Comparison of ENCODE assay signal across 9 cellular contexts in the genomic region with DNA sequence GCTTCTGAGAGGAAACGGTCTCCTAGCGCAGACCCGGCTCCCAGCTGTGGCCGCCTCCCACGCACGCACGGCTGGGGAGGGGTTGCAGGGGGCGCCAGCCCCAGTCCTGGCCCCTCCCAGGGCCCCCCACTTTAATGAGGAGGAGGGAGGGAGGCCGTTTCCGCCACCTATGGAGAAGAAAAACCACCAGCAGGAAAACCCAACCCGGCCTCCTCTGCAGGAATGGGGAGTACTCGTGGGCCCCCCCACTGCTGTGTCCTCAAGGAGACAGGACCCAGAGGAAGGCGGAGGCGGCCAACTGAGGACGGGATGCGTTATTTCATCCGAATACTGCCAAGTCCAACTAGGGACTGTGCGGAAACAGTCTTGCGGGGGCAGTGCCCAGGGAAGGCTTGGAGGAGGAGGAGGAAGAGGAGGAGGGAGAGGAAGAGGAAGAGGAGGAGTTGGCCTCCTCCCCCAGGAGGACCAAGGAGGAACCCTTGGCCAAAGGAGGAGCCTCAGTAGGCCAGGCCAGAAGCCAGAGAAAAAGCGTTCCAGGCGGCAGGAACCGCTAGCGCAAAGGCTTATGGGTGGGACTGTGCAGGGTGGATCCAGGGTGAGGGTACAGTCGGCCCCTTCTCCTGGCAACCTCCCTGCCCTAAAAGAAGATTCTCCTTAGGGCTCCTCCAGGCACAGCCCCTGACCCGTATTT. TPM values are rescaled to one million over a fixed set of nuclear protein-coding genes. Genes with fewer than 3 reads are reported as not detected.
DNase-seq lines count a peak whose midpoint lies in the region; ATAC-seq, FAIRE-seq and TF ChIP-seq lines count a peak whose summit lies in the region.
"Had no signal": no experiment of that assay in that cellular context is flagged by ENCODE, and none has a peak within 500 bp of the region (broad histone marks: within the 10 kb centered on the region; RNA-seq: fewer than 3 reads in every experiment).

No MANE protein-coding gene starts in this region.

- no peak for TF ChIP-seq POLR2A in GM12891 (IDR thresholded peaks at IDR 0.05; ENCODE audit: low read depth, low read length)
- TF ChIP-seq POLR2A in Peyer's patch (IDR thresholded peaks at IDR 0.05) = no peak

- DNase-seq in GM12891 (ENCODE audit: insufficient read length, low spot score) (no peak), Peyer's patch (peak in 2 of 3 donors; percentile 55 to 70), HAP-1 (ENCODE audit: low spot score in 2 of 2) (no peak)
- no peak for DNase-seq in effector memory CD4-positive, alpha-beta T cell
- DNase-seq in naive thymus-derived CD8-positive, alpha-beta T cell = no peak

- H3K9me3 ChIP-seq in Peyer's patch (no peaks in the 10 kb centered on the region), HAP-1 (no peaks in the 10 kb centered on the region)
- no peaks in the 10 kb centered on the region for H3K9me3 ChIP-seq in effector memory CD4-positive, alpha-beta T cell (ENCODE audit: control insufficient read depth, low read length)

- H3K4me1 ChIP-seq in Peyer's patch (peaks cover 11 to 55% (median 43%) of the 10 kb centered on the region in 4 donors), HAP-1 (peaks cover 23% of the 10 kb centered on the region)
- H3K4me1 ChIP-seq in effector memory CD4-positive, alpha-beta T cell (ENCODE audit: control insufficient read depth, insufficient read depth, low read length, poor library complexity, severe bottlenecking) = peaks cover 53% of the 10 kb centered on the region

- H3K36me3 ChIP-seq in Peyer's patch = no peaks in the 10 kb centered on the region
- no peaks in the 10 kb centered on the region for H3K36me3 ChIP-seq in effector memory CD4-positive, alpha-beta T cell (ENCODE audit: control insufficient read depth, insufficient read depth, low read length)
- no peaks in the 10 kb centered on the region for H3K36me3 ChIP-seq in HAP-1 (replicated peaks)

- peaks cover 2 to 49% (median 13%) of the 10 kb centered on the region in 5 donors for H3K27me3 Mint-ChIP-seq in naive thymus-derived CD8-positive, alpha-beta T cell

- H3K36me3 Mint-ChIP-seq in naive thymus-derived CD8-positive, alpha-beta T cell = no peaks in the 10 kb centered on the region

- H3K27me3 ChIP-seq in Peyer's patch (peaks cover 0 to 13% of the 10 kb centered on the region in 2 donors), HAP-1 (ENCODE audit: low read depth) (no peaks in the 10 kb centered on the region)
- no peaks in the 10 kb centered on the region for H3K27me3 ChIP-seq in effector memory CD4-positive, alpha-beta T cell (replicated peaks; ENCODE audit: control insufficient read depth, insufficient read depth, low read length, poor library complexity, severe bottlenecking)

- peak overlapping the region in 8 of 10 donors; percentile 13 to 85 (median 60) for H3K4me3 Mint-ChIP-seq in naive thymus-derived CD8-positive, alpha-beta T cell

- POLR2A ChIA-PET in naive thymus-derived CD8-positive, alpha-beta T cell (lab: Charles Lee) = interaction anchor here (0.9 to 3.5 kb wide), 5 partner anchors 9 to 135 kb away, joined by 3 to 21 read pairs (median 3); partner anchors contain the start of gene JUND

- peak overlapping the region; percentile 78 to 91 (median 86) for H3K27ac ChIP-seq in Peyer's patch
- peak overlapping the region; percentile 9 for H3K27ac ChIP-seq in effector memory CD4-positive, alpha-beta T cell (ENCODE audit: insufficient read depth, low read length, poor library complexity, severe bottlenecking)

- H3K4me3 ChIP-seq in Peyer's patch = peak overlapping the region in 2 of 4 donors; percentile 22 to 25
- H3K4me3 ChIP-seq in effector memory CD4-positive, alpha-beta T cell (ENCODE audit: insufficient read depth, low read depth, low read length, poor library complexity, severe bottlenecking) = no peak overlapping the region
- no peak overlapping the region for H3K4me3 ChIP-seq in HAP-1

- no peak for ATAC-seq in naive thymus-derived CD8-positive, alpha-beta T cell
- ATAC-seq in HG02852 (IDR thresholded peaks at IDR 0.05; ENCODE audit: unreplicated experiment) (no peak), GM18867 (IDR thresholded peaks at IDR 0.05; ENCODE audit: unreplicated experiment) (no peak), SK-N-SH treated with all-trans-retinoic acid at 6 μM for 48 hours (no peak)

- no peak for TF ChIP-seq CTCF in Peyer's patch (IDR thresholded peaks at IDR 0.05)

- peaks cover 28 to 53% (median 52%) of the 10 kb centered on the region in 4 donors for H3K4me1 Mint-ChIP-seq in naive thymus-derived CD8-positive, alpha-beta T cell

- peak overlapping the region in 5 of 10 donors; percentile 3 to 75 (median 51) for H3K27ac Mint-ChIP-seq in naive thymus-derived CD8-positive, alpha-beta T cell

- peak; percentile 43 for FAIRE-seq in GM12891 (lab: Jason Lieb, UNC)

- H3K9me3 Mint-ChIP-seq in naive thymus-derived CD8-positive, alpha-beta T cell = no peaks in the 10 kb centered on the region

- in situ Hi-C loops in HAP-1 (cut with MboI; ENCODE audit: low sequenced_read_pairs) = no loop called here

TF ChIP-seq in GM12891, 5 proteins besides CTCF, POLR2A, EP300 and RAD21:
- no peak for TF ChIP-seq POU2F2 (IDR thresholded peaks at IDR 0.05; ENCODE audit: low read depth, low read length)
- no peak for TF ChIP-seq PAX5 (IDR thresholded peaks at IDR 0.05; ENCODE audit: insufficient read depth, low read length, severe bottlenecking)
TF ChIP-seq in GM12891: peak in this region for 0.

TF ChIP-seq in SK-N-SH treated with all-trans-retinoic acid at 6 μM for 48 hours, 23 proteins besides CTCF, POLR2A, EP300 and RAD21:
- TF ChIP-seq, protein P1, sequence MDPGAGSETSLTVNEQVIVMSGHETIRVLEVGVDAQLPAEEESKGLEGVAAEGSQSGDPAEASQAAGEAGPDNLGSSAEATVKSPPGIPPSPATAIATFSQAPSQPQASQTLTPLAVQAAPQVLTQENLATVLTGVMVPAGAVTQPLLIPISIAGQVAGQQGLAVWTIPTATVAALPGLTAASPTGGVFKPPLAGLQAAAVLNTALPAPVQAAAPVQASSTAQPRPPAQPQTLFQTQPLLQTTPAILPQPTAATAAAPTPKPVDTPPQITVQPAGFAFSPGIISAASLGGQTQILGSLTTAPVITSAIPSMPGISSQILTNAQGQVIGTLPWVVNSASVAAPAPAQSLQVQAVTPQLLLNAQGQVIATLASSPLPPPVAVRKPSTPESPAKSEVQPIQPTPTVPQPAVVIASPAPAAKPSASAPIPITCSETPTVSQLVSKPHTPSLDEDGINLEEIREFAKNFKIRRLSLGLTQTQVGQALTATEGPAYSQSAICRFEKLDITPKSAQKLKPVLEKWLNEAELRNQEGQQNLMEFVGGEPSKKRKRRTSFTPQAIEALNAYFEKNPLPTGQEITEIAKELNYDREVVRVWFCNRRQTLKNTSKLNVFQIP (CRISPR knock-in tag; IDR thresholded peaks at IDR 0.05; ENCODE audit: borderline replicate concordance, low read depth) = no peak
- TF ChIP-seq ISL1 (CRISPR knock-in tag; IDR thresholded peaks at IDR 0.05) (no peak), TCF4 (CRISPR knock-in tag; IDR thresholded peaks at IDR 0.05; ENCODE audit: borderline replicate concordance) (no peak), ZFP30 (CRISPR knock-in tag; IDR thresholded peaks at IDR 0.05) (no peak), SNAI2 (CRISPR knock-in tag; IDR thresholded peaks at IDR 0.05) (no peak), ZC3H10 (CRISPR knock-in tag; IDR thresholded peaks at IDR 0.05) (no peak), PPARA (CRISPR knock-in tag; IDR thresholded peaks at IDR 0.05; ENCODE audit: borderline replicate concordance) (no peak), TOX (CRISPR knock-in tag; IDR thresholded peaks at IDR 0.05; ENCODE audit: borderline replicate concordance) (no peak), CREB5 (CRISPR knock-in tag; IDR thresholded peaks at IDR 0.05; ENCODE audit: low read depth) (no peak), ZFP3 (CRISPR knock-in tag; IDR thresholded peaks at IDR 0.05) (no peak), RARB (CRISPR knock-in tag; IDR thresholded peaks at IDR 0.05) (no peak)
TF ChIP-seq in SK-N-SH treated with all-trans-retinoic acid at 6 μM for 48 hours: peak in this region for 0.

RNA-seq across cellular contexts. Expression of gene SSBP4, which starts 3.9 kb away (rescaled TPM):
- 60.3 TPM for polyA plus RNA-seq in GM12891 (2012; ENCODE audit: low read depth, missing spikeins)
- total RNA-seq in Peyer's patch = 10 to 100 TPM; 34.0 to 85.8 (median 39.9) TPM
- 10 to 100 TPM; 41.3 to 45.4 TPM for total RNA-seq in naive thymus-derived CD8-positive, alpha-beta T cell
- polyA plus RNA-seq in naive thymus-derived CD8-positive, alpha-beta T cell = 10 to 100 TPM; 48.1 to 78.8 (median 61.1) TPM

RNA-seq across cellular contexts. Expression of gene LRRC25, which starts 17.9 kb away (rescaled TPM):
- polyA plus RNA-seq in GM12891 (2012; ENCODE audit: low read depth, missing spikeins) = 2.0 TPM
- total RNA-seq in Peyer's patch = 1 to 10 TPM; 2.5 to 4.2 (median 3.6) TPM
- total RNA-seq in naive thymus-derived CD8-positive, alpha-beta T cell = under 1 TPM; 0.16 to 0.39 TPM
- under 1 TPM in 2 of 3 donors, not detected in 1; 0.13 to 0.26 TPM for polyA plus RNA-seq in naive thymus-derived CD8-positive, alpha-beta T cell
- total RNA-seq: T-helper 2 cell treated with Interferon-gamma antibody and Interleukin-4, amounts not matched to agents 100 ng/mL and 5 ng/mL, for 36 hours had no signal

RNA-seq across cellular contexts. Expression of gene ISYNA1, which starts 22.6 kb away (rescaled TPM):
- 14.3 TPM for polyA plus RNA-seq in GM12891 (2012; ENCODE audit: low read depth, missing spikeins)
- 10 to 100 TPM in 3 of 4 donors, 1 to 10 TPM in 1; 5.3 to 26.4 (median 14.0) TPM for total RNA-seq in Peyer's patch
- 10 to 100 TPM; 62.5 to 63.7 TPM for total RNA-seq in naive thymus-derived CD8-positive, alpha-beta T cell
- polyA plus RNA-seq in naive thymus-derived CD8-positive, alpha-beta T cell = 10 to 100 TPM; 28.3 to 53.2 (median 40.4) TPM

RNA-seq across cellular contexts. Expression of gene GDF15, which starts 29.4 kb away (rescaled TPM):
- polyA plus RNA-seq in GM12891 (2012; ENCODE audit: low read depth, missing spikeins) = 4.9 TPM
- 10 to 100 TPM in 1 of 4 donors, 1 to 10 TPM in 3; 6.8 to 11.6 (median 9.0) TPM for total RNA-seq in Peyer's patch
- total RNA-seq in naive thymus-derived CD8-positive, alpha-beta T cell = not detected
- polyA plus RNA-seq in naive thymus-derived CD8-positive, alpha-beta T cell = not detected
- total RNA-seq: T-helper 2 cell treated with Interferon-gamma antibody and Interleukin-4, amounts not matched to agents 100 ng/mL and 5 ng/mL, for 36 hours had no signal

Comparison
In these comparisons a context has a peak if more than half of its experiments do, and no peak if none do; other contexts are left out.
1. DNase-seq: peak in Peyer's patch (2 of 3); none in GM12891 (single experiment), effector memory CD4-positive, alpha-beta T cell (0 of 3), naive thymus-derived CD8-positive, alpha-beta T cell (0 of 10) and HAP-1 (0 of 2).